12 cellular contexts compared by ENCODE assay signal in genomic region chr21:44006656-44007055, GRCh38. TPM values are rescaled to one million over a fixed set of nuclear protein-coding genes. Genes with fewer than 3 reads are reported as not detected.
A peak's percentile ranks its signal among the peaks of the same experiment; 100 is the strongest.
DNase-seq lines count a peak whose midpoint lies in the region; ATAC-seq, FAIRE-seq and TF ChIP-seq lines count a peak whose summit lies in the region.
"Had no signal": no experiment of that assay in that cellular context is flagged by ENCODE, and none has a peak within 500 bp of the region (broad histone marks: within the 10 kb centered on the region; RNA-seq: fewer than 3 reads in every experiment).

No MANE protein-coding gene starts in this region.

- no peaks in the 10 kb centered on the region for H4K20me1 ChIP-seq in PC-9 (ENCODE audit: insufficient read depth)
- H4K20me1 ChIP-seq in fibroblast of lung (ENCODE audit: control insufficient read depth, extremely low read depth, insufficient read depth, low read length) = no peaks in the 10 kb centered on the region

- no peaks in the 10 kb centered on the region for H3K9me3 Mint-ChIP-seq in CD4-positive, alpha-beta T cell
- H3K9me3 Mint-ChIP-seq in endothelial cell (ENCODE audit: unreplicated experiment) = no peaks in the 10 kb centered on the region
- H3K9me3 Mint-ChIP-seq: brain had no signal

- H2BK120ac ChIP-seq in neuronal stem cell (ENCODE audit: low read depth, low read length) = no peak overlapping the region

- no peak overlapping the region for H3K4me3 Mint-ChIP-seq in CD4-positive, alpha-beta T cell
- no peak overlapping the region for H3K4me3 Mint-ChIP-seq in endothelial cell (ENCODE audit: unreplicated experiment)
- H3K4me3 Mint-ChIP-seq: activated CD8-positive, alpha-beta memory T cell treated with anti-CD3 and anti-CD28 coated beads, Interleukin-2, amount 10 ng/mL, durations not matched to agents 7 days and 5 days had no signal

- no TSS peak for BruUV-seq in PC-9 (replicated peaks; lab: Mats Ljungman, UMichigan)

- no peak overlapping the region for H3K23ac ChIP-seq in neuronal stem cell (ENCODE audit: low read depth, low read length, poor library complexity)

- H2BK12ac ChIP-seq in neuronal stem cell (ENCODE audit: low read length) = no peak overlapping the region

- DNase-seq in PC-9 = no peak
- DNase-seq in fibroblast of lung (ENCODE audit: low read depth in 2 of 2) = peak in 1 of 2 donors; percentile 94
- DNase-seq in neuronal stem cell (ENCODE audit: low spot score) = no peak
- DNase-seq in upper lobe of right lung = no peak
- DNase-seq in CD4-positive, alpha-beta T cell = no peak
- DNase-seq in D721Med (ENCODE audit: insufficient read length, low spot score) = no peak
- DNase-seq in endothelial cell (ENCODE audit: low spot score) = no peak
- DNase-seq: activated CD8-positive, alpha-beta memory T cell treated with anti-CD3 and anti-CD28 coated beads, Interleukin-2, amount 10 ng/mL, durations not matched to agents 7 days and 5 days had no signal

- H3K4me1 ChIP-seq in PC-9 (replicated peaks; ENCODE audit: insufficient read depth) = peaks cover 19% of the 10 kb centered on the region
- peaks cover 9% of the 10 kb centered on the region for H3K4me1 ChIP-seq in fibroblast of lung (ENCODE audit: control insufficient read depth, extremely low read depth, insufficient read depth, low read length)
- H3K4me1 ChIP-seq in neuronal stem cell (ENCODE audit: control insufficient read depth in 2 of 2, insufficient read depth in 1 of 2, low read depth in 1 of 2, low read length in 2 of 2) = peaks cover 0 to 11% of the 10 kb centered on the region in 2 donors
- H3K4me1 ChIP-seq in upper lobe of right lung = peaks cover 4% of the 10 kb centered on the region

- H3K27me3 ChIP-seq in PC-9 (ENCODE audit: insufficient read depth, low read depth) (no peaks in the 10 kb centered on the region), fibroblast of lung (ENCODE audit: control insufficient read depth, insufficient read depth, low read length) (no peaks in the 10 kb centered on the region), neuronal stem cell (ENCODE audit: control insufficient read depth in 3 of 3, insufficient read depth in 3 of 3, low read depth in 1 of 3, low read length in 3 of 3) (peaks cover 0 to 2% (median 0%) of the 10 kb centered on the region in 3 experiments), upper lobe of right lung (no peaks in the 10 kb centered on the region)
- H3K27me3 ChIP-seq in CD4-positive, alpha-beta T cell (ENCODE audit: control insufficient read depth, insufficient read depth, low read length) = no peaks in the 10 kb centered on the region

- WGBS in neuronal stem cell (ENCODE audit: extremely low coverage in 2 of 2, insufficient read length in 2 of 2, insufficient replicate concordance in 1 of 2), 2 donors = no CpG with 5 or more reads among the region's 8 CpGs

- H3K4me2 ChIP-seq in PC-9 (peak overlapping the region; percentile 38; the same call in 1 of the 2 replicates), fibroblast of lung (ENCODE audit: extremely low read depth, insufficient read depth, low read length) (no peak overlapping the region), neuronal stem cell (ENCODE audit: insufficient read depth, low read length, poor library complexity, severe bottlenecking) (no peak overlapping the region)

- no peak for FAIRE-seq in D721Med (lab: Jason Lieb, UNC)
- FAIRE-seq: frontal cortex, GM12892, TTC549 had no signal

- no peak overlapping the region for H3K9ac ChIP-seq in fibroblast of lung (ENCODE audit: insufficient read depth, low read length)
- H3K9ac ChIP-seq in neuronal stem cell (ENCODE audit: low read depth, low read length, poor library complexity) = no peak overlapping the region

- no peak overlapping the region for H2BK15ac ChIP-seq in neuronal stem cell (ENCODE audit: low read length)

- H3K9me2 ChIP-seq in PC-9 (ENCODE audit: insufficient read depth) = no peaks in the 10 kb centered on the region

- intact Hi-C loops in PC-9 (cut with micrococcal nuclease; ENCODE audit: unreplicated experiment) = no loop called here
- intact Hi-C loops in upper lobe of right lung (cut with DNase I) = no loop called here
- intact Hi-C loops in CD4-positive, alpha-beta T cell (cut with DNase I, micrococcal nuclease) = no loop called here

- H3K4me1 Mint-ChIP-seq in CD4-positive, alpha-beta T cell (ENCODE audit: low read depth) = peaks cover 7% of the 10 kb centered on the region
- H3K4me1 Mint-ChIP-seq in endothelial cell (ENCODE audit: unreplicated experiment) = peaks cover 5% of the 10 kb centered on the region

- H3K79me2 ChIP-seq in PC-9 (ENCODE audit: low read depth) (0 out of 2 replicates have a peak, but pooled peaks cover 6% of the 10 kb centered on the region), fibroblast of lung (ENCODE audit: control insufficient read depth, insufficient read depth, low read length) (no peaks in the 10 kb centered on the region)

- no peak overlapping the region for H3K27ac Mint-ChIP-seq in CD4-positive, alpha-beta T cell
- H3K27ac Mint-ChIP-seq in endothelial cell (ENCODE audit: unreplicated experiment) = no peak overlapping the region
- H3K27ac Mint-ChIP-seq: activated CD8-positive, alpha-beta memory T cell treated with anti-CD3 and anti-CD28 coated beads, Interleukin-2, amount 10 ng/mL, durations not matched to agents 7 days and 5 days had no signal

- H2AFZ ChIP-seq in PC-9 (no peak overlapping the region), fibroblast of lung (ENCODE audit: low read length) (peak overlapping the region; percentile 75), neuronal stem cell (ENCODE audit: low read length) (peak overlapping the region; percentile 82)

- peaks cover 6% of the 10 kb centered on the region for H3K36me3 Mint-ChIP-seq in CD4-positive, alpha-beta T cell (ENCODE audit: low read depth)
- no peaks in the 10 kb centered on the region for H3K36me3 Mint-ChIP-seq in endothelial cell (ENCODE audit: low read depth, unreplicated experiment)
- H3K36me3 Mint-ChIP-seq: brain had no signal

- H3K79me1 ChIP-seq in neuronal stem cell (ENCODE audit: low read depth, low read length) = peaks cover 1% of the 10 kb centered on the region

- no peak overlapping the region for H3K18ac ChIP-seq in neuronal stem cell (ENCODE audit: low read length)

- H3K4me3 ChIP-seq in PC-9 (no peak overlapping the region), fibroblast of lung (replicated peaks in 1 of 4; ENCODE audit: control extremely low read depth in 1 of 4, insufficient read depth in 1 of 4, low read depth in 3 of 4, low read length in 4 of 4) (no peak overlapping the region), neuronal stem cell (ENCODE audit: low read length in 2 of 2) (no peak overlapping the region), upper lobe of right lung (no peak overlapping the region)

- CTCF ChIA-PET in PC-9 (lab: Charles Lee) = no interaction called here
- CTCF ChIA-PET in CD4-positive, alpha-beta T cell (lab: Charles Lee) = no interaction called here

- H2BK5ac ChIP-seq in neuronal stem cell (ENCODE audit: low read length) = no peak overlapping the region

- POLR2A ChIA-PET in PC-9 (lab: Charles Lee; ENCODE audit: unreplicated experiment) = interaction anchor here (0.6 kb wide), 1 partner anchor 126 kb away, joined by 3 read pairs; no protein-coding TSS in a partner anchor
- POLR2A ChIA-PET in CD4-positive, alpha-beta T cell (lab: Charles Lee) = no interaction called here

- H3K36me3 ChIP-seq in PC-9 (ENCODE audit: low read depth) (no peaks in the 10 kb centered on the region), fibroblast of lung (ENCODE audit: control insufficient read depth, insufficient read depth, low read length) (no peaks in the 10 kb centered on the region), neuronal stem cell (replicated peaks in 1 of 2; ENCODE audit: control insufficient read depth in 2 of 2, insufficient read depth in 2 of 2, low read length in 2 of 2) (no peaks in the 10 kb centered on the region), upper lobe of right lung (no peaks in the 10 kb centered on the region)

- no peak overlapping the region for H3K4ac ChIP-seq in neuronal stem cell (ENCODE audit: low read length)

- no peak overlapping the region for H4K8ac ChIP-seq in neuronal stem cell (ENCODE audit: low read depth, low read length)

- H2AK5ac ChIP-seq in neuronal stem cell (ENCODE audit: low read depth, low read length) = no peak overlapping the region

- H3K14ac ChIP-seq in neuronal stem cell (ENCODE audit: low read length) = no peak overlapping the region

- TF ChIP-seq CTCF in PC-9 (conservative IDR thresholded peaks at IDR 0.05) (no peak), fibroblast of lung (conservative IDR thresholded peaks at IDR 0.05 in 1 of 2, IDR thresholded peaks at IDR 0.05 in 1 of 2; ENCODE audit: low read depth in 1 of 2, low read length in 2 of 2) (no peak), upper lobe of right lung (IDR thresholded peaks at IDR 0.05) (no peak), D721Med (IDR thresholded peaks at IDR 0.05; ENCODE audit: insufficient read depth, missing control alignments) (no peak), endothelial cell (IDR thresholded peaks at IDR 0.05; ENCODE audit: unreplicated experiment) (no peak)
- TF ChIP-seq CTCF in CD4-positive, alpha-beta T cell (IDR thresholded peaks at IDR 0.05) = no peak

- ATAC-seq in upper lobe of right lung = no peak
- no peak for ATAC-seq in CD4-positive, alpha-beta T cell (ENCODE audit: poor library complexity)
- ATAC-seq: activated CD8-positive, alpha-beta memory T cell treated with anti-CD3 and anti-CD28 coated beads, Interleukin-2, amount 10 ng/mL, durations not matched to agents 7 days and 5 days had no signal

- peak overlapping the region; percentile 41; the same call in 1 of the 2 replicates for H3K27ac ChIP-seq in PC-9
- H3K27ac ChIP-seq in fibroblast of lung (ENCODE audit: insufficient read depth, low read length) = peak overlapping the region; percentile 33
- no peak overlapping the region for H3K27ac ChIP-seq in neuronal stem cell (replicated peaks; ENCODE audit: low read length)
- H3K27ac ChIP-seq in upper lobe of right lung = peak overlapping the region; percentile 73
- no peak overlapping the region for H3K27ac ChIP-seq in CD4-positive, alpha-beta T cell (ENCODE audit: low read depth, low read length)

- no peak overlapping the region for H4K91ac ChIP-seq in neuronal stem cell (ENCODE audit: low read depth, low read length, poor library complexity)

- no peaks in the 10 kb centered on the region for H3K9me3 ChIP-seq in PC-9 (ENCODE audit: insufficient read depth, low read depth)
- H3K9me3 ChIP-seq in fibroblast of lung (ENCODE audit: control insufficient read depth, insufficient read depth, low read depth, low read length) = no peaks in the 10 kb centered on the region
- H3K9me3 ChIP-seq in neuronal stem cell (replicated peaks in 1 of 2; ENCODE audit: control insufficient read depth in 2 of 2, insufficient read depth in 1 of 2, low read depth in 1 of 2, low read length in 2 of 2) = no peaks in the 10 kb centered on the region
- no peaks in the 10 kb centered on the region for H3K9me3 ChIP-seq in upper lobe of right lung
- no peaks in the 10 kb centered on the region for H3K9me3 ChIP-seq in CD4-positive, alpha-beta T cell (ENCODE audit: control insufficient read depth, low read length)

- H3F3A ChIP-seq in PC-9 (ENCODE audit: insufficient read depth, low read depth) = peaks cover 13% of the 10 kb centered on the region; the same call in 1 of the 2 replicates

- no peaks in the 10 kb centered on the region for H3K27me3 Mint-ChIP-seq in CD4-positive, alpha-beta T cell
- H3K27me3 Mint-ChIP-seq in endothelial cell (ENCODE audit: unreplicated experiment) = peaks cover 3% of the 10 kb centered on the region
- H3K27me3 Mint-ChIP-seq: activated CD8-positive, alpha-beta memory T cell treated with anti-CD3 and anti-CD28 coated beads, Interleukin-2, amount 10 ng/mL, durations not matched to agents 7 days and 5 days had no signal

RNA-seq across cellular contexts. Expression of gene TRAPPC10, which starts 5.5 kb away (rescaled TPM):
- total RNA-seq in PC-9 (2021) (24.0 and 27.2 TPM in 2 replicates), fibroblast of lung (12.3 and 22.0 TPM in 2 replicates), upper lobe of right lung (42.6 TPM), endothelial cell (ENCODE audit: unreplicated experiment) (28.4 TPM)
- polyA plus RNA-seq in fibroblast of lung = 15.4 and 20.9 TPM in 2 replicates
- polyA plus RNA-seq in fibroblast of lung (2012) = 12.0 and 14.0 TPM in 2 replicates
- polyA minus RNA-seq in fibroblast of lung (ENCODE audit: low replicate concordance) = 48.1 and 63.5 TPM in 2 replicates
- 11.6 TPM for polyA plus RNA-seq in neuronal stem cell (2013, experiment 1 of 2)
- 12.2 TPM for polyA plus RNA-seq in neuronal stem cell (2013, experiment 2 of 2)
- 100 to 1,000 TPM in 1 of 2 experiments, 10 to 100 TPM in 1; 98.1 to 101 TPM for total RNA-seq in CD4-positive, alpha-beta T cell

Comparison
In these comparisons a context has a peak if more than half of its experiments do, and no peak if none do; other contexts are left out.
1. H3K27ac ChIP-seq: peak in PC-9 (single experiment), fibroblast of lung (single experiment) and upper lobe of right lung (single experiment); none in neuronal stem cell (single experiment) and CD4-positive, alpha-beta T cell (single experiment).